Comparison of ENCODE assay signal across 1 cellular context in the genomic region with DNA sequence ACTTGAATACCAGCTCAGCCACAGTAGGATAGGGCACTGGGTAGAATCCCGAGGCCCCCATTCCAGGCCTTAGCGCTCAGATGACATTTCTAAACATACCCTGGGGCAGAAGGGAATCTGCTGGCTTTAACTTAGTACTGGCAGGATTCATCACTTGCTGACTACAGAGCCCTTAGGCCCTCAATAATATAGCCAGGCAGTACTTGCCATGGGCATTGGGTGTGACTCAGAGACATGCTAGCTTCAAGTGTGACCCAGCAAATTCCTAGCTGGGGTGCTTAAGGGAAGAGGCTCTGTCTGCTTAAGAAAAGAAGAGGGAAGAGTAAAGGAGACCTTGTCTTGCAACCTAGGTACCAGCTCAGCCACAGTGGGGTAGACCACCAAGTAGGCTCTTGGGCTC.
TF ChIP-seq lines count a peak whose summit lies in the region.

No MANE protein-coding gene starts in this region.

TF ChIP-seq in HepG2, 621 proteins besides CTCF, POLR2A, EP300 and RAD21:
- TF ChIP-seq PPARG (CRISPR knock-in tag; conservative IDR thresholded peaks at IDR 0.05) (no peak), ZFX (CRISPR knock-in tag; IDR thresholded peaks at IDR 0.05; ENCODE audit: low read depth) (no peak), ZNF549 (CRISPR knock-in tag; IDR thresholded peaks at IDR 0.05) (no peak), ZBTB1 (CRISPR knock-in tag; IDR thresholded peaks at IDR 0.05; ENCODE audit: borderline replicate concordance) (no peak), RARG (CRISPR knock-in tag; IDR thresholded peaks at IDR 0.05; ENCODE audit: low read depth) (no peak), BHLHE40 (IDR thresholded peaks at IDR 0.05; ENCODE audit: low read length) (no peak), RFX1 (IDR thresholded peaks at IDR 0.05) (no peak), NAIF1 (CRISPR knock-in tag; IDR thresholded peaks at IDR 0.05; ENCODE audit: borderline replicate concordance) (no peak), PHF8 (CRISPR knock-in tag; IDR thresholded peaks at IDR 0.05) (no peak), NFE2L2 (IDR thresholded peaks at IDR 0.05; ENCODE audit: low read length) (no peak), NR1H2 (CRISPR knock-in tag; IDR thresholded peaks at IDR 0.05; ENCODE audit: borderline replicate concordance, low read depth) (no peak), KLF16 (CRISPR knock-in tag; IDR thresholded peaks at IDR 0.05) (no peak)
- TF ChIP-seq, protein P1, sequence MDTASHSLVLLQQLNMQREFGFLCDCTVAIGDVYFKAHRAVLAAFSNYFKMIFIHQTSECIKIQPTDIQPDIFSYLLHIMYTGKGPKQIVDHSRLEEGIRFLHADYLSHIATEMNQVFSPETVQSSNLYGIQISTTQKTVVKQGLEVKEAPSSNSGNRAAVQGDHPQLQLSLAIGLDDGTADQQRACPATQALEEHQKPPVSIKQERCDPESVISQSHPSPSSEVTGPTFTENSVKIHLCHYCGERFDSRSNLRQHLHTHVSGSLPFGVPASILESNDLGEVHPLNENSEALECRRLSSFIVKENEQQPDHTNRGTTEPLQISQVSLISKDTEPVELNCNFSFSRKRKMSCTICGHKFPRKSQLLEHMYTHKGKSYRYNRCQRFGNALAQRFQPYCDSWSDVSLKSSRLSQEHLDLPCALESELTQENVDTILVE (CRISPR knock-in tag; IDR thresholded peaks at IDR 0.05), result no peak
- TF ChIP-seq, protein P2, sequence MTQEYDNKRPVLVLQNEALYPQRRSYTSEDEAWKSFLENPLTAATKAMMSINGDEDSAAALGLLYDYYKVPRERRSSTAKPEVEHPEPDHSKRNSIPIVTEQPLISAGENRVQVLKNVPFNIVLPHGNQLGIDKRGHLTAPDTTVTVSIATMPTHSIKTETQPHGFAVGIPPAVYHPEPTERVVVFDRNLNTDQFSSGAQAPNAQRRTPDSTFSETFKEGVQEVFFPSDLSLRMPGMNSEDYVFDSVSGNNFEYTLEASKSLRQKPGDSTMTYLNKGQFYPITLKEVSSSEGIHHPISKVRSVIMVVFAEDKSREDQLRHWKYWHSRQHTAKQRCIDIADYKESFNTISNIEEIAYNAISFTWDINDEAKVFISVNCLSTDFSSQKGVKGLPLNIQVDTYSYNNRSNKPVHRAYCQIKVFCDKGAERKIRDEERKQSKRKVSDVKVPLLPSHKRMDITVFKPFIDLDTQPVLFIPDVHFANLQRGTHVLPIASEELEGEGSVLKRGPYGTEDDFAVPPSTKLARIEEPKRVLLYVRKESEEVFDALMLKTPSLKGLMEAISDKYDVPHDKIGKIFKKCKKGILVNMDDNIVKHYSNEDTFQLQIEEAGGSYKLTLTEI (CRISPR knock-in tag; conservative IDR thresholded peaks at IDR 0.05), result no peak
- TF ChIP-seq, protein P3, sequence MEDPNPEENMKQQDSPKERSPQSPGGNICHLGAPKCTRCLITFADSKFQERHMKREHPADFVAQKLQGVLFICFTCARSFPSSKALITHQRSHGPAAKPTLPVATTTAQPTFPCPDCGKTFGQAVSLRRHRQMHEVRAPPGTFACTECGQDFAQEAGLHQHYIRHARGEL (CRISPR knock-in tag; IDR thresholded peaks at IDR 0.05), result no peak
- TF ChIP-seq, protein P4, sequence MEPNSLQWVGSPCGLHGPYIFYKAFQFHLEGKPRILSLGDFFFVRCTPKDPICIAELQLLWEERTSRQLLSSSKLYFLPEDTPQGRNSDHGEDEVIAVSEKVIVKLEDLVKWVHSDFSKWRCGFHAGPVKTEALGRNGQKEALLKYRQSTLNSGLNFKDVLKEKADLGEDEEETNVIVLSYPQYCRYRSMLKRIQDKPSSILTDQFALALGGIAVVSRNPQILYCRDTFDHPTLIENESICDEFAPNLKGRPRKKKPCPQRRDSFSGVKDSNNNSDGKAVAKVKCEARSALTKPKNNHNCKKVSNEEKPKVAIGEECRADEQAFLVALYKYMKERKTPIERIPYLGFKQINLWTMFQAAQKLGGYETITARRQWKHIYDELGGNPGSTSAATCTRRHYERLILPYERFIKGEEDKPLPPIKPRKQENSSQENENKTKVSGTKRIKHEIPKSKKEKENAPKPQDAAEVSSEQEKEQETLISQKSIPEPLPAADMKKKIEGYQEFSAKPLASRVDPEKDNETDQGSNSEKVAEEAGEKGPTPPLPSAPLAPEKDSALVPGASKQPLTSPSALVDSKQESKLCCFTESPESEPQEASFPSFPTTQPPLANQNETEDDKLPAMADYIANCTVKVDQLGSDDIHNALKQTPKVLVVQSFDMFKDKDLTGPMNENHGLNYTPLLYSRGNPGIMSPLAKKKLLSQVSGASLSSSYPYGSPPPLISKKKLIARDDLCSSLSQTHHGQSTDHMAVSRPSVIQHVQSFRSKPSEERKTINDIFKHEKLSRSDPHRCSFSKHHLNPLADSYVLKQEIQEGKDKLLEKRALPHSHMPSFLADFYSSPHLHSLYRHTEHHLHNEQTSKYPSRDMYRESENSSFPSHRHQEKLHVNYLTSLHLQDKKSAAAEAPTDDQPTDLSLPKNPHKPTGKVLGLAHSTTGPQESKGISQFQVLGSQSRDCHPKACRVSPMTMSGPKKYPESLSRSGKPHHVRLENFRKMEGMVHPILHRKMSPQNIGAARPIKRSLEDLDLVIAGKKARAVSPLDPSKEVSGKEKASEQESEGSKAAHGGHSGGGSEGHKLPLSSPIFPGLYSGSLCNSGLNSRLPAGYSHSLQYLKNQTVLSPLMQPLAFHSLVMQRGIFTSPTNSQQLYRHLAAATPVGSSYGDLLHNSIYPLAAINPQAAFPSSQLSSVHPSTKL (CRISPR knock-in tag; IDR thresholded peaks at IDR 0.05), result no peak
- TF ChIP-seq, protein P5, sequence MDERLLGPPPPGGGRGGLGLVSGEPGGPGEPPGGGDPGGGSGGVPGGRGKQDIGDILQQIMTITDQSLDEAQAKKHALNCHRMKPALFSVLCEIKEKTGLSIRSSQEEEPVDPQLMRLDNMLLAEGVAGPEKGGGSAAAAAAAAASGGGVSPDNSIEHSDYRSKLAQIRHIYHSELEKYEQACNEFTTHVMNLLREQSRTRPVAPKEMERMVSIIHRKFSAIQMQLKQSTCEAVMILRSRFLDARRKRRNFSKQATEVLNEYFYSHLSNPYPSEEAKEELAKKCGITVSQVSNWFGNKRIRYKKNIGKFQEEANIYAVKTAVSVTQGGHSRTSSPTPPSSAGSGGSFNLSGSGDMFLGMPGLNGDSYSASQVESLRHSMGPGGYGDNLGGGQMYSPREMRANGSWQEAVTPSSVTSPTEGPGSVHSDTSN (CRISPR knock-in tag; IDR thresholded peaks at IDR 0.05), result no peak
- TF ChIP-seq, protein P6, sequence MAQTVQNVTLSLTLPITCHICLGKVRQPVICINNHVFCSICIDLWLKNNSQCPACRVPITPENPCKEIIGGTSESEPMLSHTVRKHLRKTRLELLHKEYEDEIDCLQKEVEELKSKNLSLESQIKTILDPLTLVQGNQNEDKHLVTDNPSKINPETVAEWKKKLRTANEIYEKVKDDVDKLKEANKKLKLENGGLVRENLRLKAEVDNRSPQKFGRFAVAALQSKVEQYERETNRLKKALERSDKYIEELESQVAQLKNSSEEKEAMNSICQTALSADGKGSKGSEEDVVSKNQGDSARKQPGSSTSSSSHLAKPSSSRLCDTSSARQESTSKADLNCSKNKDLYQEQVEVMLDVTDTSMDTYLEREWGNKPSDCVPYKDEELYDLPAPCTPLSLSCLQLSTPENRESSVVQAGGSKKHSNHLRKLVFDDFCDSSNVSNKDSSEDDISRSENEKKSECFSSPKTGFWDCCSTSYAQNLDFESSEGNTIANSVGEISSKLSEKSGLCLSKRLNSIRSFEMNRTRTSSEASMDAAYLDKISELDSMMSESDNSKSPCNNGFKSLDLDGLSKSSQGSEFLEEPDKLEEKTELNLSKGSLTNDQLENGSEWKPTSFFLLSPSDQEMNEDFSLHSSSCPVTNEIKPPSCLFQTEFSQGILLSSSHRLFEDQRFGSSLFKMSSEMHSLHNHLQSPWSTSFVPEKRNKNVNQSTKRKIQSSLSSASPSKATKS (CRISPR knock-in tag; IDR thresholded peaks at IDR 0.05), result no peak
